ENCODE assay signal across 7 cellular contexts in the genomic region with DNA sequence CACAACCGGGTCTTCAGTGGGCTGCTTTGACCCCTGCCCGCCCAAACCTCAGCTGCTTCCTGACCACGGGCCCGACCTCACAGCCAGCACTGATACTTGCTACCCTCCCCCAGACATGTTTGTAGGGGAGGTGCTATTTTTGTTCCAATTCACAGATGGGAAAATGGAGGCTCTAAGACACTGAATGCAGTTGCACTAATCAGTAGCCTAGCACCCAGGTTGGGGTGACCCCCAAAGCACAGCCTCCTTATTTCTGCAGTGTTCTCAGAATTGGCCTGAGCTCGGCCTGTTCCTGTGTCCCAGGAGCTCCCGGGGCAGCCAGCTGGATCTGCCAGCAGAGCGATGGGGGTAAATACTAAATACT. TPM values are rescaled to one million over a fixed set of nuclear protein-coding genes. Genes with fewer than 3 reads are reported as not detected.
"Had no signal": no experiment of that assay in that cellular context is flagged by ENCODE, and none has a peak within 500 bp of the region (broad histone marks: within the 10 kb centered on the region; RNA-seq: fewer than 3 reads in every experiment).

No MANE protein-coding gene starts in this region.

- H2AFZ ChIP-seq: GM23338 had no signal

- ATAC-seq: GM23338, HCT116 had no signal

- H3K27ac Mint-ChIP-seq: HFFc6 had no signal

- H3K4me3 ChIP-seq: GM23338 had no signal

- DNase-seq: HFFc6, IMR-90, KBM-7 had no signal

- H3K4me1 Mint-ChIP-seq: GM23338 had no signal

- H3K9me3 Mint-ChIP-seq: HFFc6 had no signal

- H3K4me3 Mint-ChIP-seq: GM23338, HFFc6 had no signal

- H3K4me2 ChIP-seq: GM23338, KMS-11 had no signal

- H3K9ac ChIP-seq: KMS-11 had no signal

- H3K27ac ChIP-seq: HL-60, KMS-11 had no signal

RNA-seq across cellular contexts. Expression of a gene that starts 22.6 kb away (rescaled TPM):
- total RNA-seq: HFFc6, IMR-90 had no signal
- polyA plus RNA-seq: IMR-90 had no signal
